ENCODE assay signal across 1 cellular context in the genomic region with DNA sequence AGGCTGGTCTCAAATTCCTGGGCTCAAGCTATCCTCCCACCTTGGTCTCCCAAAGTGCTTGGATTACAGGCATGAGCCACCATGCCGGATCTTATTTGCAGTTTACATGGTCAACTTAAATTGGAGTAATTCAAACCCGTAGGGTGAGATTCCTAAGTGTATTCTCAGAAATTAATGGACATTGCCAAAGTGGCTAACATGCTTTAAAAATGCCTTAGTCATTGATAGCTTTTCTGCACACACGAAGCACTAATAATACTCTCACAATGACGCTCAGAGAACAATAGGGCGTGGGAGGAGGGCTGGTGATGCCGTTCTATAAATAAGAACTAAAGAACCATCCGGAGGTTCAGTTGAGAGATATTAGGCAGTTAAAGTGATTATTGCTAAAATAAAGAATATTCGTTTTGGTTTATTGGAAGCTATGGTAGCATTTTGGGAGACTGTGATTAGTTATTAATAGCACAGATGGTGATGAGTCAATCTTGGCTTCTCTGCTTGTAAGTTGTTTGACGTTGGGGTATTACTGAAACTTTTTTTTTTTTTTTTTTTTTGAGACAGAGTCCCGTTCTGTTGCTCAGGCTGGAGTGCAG.
TF ChIP-seq lines count a peak whose summit lies in the region.

No MANE protein-coding gene starts in this region.

TF ChIP-seq in GM23338, 12 proteins besides CTCF, POLR2A, EP300 and RAD21 (continued from another document):
- TF ChIP-seq, protein P1, sequence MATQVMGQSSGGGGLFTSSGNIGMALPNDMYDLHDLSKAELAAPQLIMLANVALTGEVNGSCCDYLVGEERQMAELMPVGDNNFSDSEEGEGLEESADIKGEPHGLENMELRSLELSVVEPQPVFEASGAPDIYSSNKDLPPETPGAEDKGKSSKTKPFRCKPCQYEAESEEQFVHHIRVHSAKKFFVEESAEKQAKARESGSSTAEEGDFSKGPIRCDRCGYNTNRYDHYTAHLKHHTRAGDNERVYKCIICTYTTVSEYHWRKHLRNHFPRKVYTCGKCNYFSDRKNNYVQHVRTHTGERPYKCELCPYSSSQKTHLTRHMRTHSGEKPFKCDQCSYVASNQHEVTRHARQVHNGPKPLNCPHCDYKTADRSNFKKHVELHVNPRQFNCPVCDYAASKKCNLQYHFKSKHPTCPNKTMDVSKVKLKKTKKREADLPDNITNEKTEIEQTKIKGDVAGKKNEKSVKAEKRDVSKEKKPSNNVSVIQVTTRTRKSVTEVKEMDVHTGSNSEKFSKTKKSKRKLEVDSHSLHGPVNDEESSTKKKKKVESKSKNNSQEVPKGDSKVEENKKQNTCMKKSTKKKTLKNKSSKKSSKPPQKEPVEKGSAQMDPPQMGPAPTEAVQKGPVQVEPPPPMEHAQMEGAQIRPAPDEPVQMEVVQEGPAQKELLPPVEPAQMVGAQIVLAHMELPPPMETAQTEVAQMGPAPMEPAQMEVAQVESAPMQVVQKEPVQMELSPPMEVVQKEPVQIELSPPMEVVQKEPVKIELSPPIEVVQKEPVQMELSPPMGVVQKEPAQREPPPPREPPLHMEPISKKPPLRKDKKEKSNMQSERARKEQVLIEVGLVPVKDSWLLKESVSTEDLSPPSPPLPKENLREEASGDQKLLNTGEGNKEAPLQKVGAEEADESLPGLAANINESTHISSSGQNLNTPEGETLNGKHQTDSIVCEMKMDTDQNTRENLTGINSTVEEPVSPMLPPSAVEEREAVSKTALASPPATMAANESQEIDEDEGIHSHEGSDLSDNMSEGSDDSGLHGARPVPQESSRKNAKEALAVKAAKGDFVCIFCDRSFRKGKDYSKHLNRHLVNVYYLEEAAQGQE (IDR thresholded peaks at IDR 0.05; ENCODE audit: unreplicated experiment), result no peak
- TF ChIP-seq ZNF114 (CRISPR knock-in tag; IDR thresholded peaks at IDR 0.05), result no peak
- TF ChIP-seq NANOG (IDR thresholded peaks at IDR 0.05; ENCODE audit: borderline replicate concordance), result no peak
- TF ChIP-seq EZH2phosphoT487 (IDR thresholded peaks at IDR 0.05; ENCODE audit: unreplicated experiment), result no peak
- no peak for TF ChIP-seq ZNF331 (CRISPR knock-in tag; IDR thresholded peaks at IDR 0.05; ENCODE audit: low read depth)
